13 cellular contexts compared by ENCODE assay signal in genomic region chr16:50308237-50308965, GRCh38. TPM values are rescaled to one million over a fixed set of nuclear protein-coding genes. Genes with fewer than 3 reads are reported as not detected.
DNase-seq lines count a peak whose midpoint lies in the region; ATAC-seq, FAIRE-seq and TF ChIP-seq lines count a peak whose summit lies in the region.
"Had no signal": no experiment of that assay in that cellular context is flagged by ENCODE, and none has a peak within 500 bp of the region (broad histone marks: within the 10 kb centered on the region; RNA-seq: fewer than 3 reads in every experiment).

No MANE protein-coding gene starts in this region.

- TF ChIP-seq CTCF in SK-N-SH (IDR thresholded peaks at IDR 0.05): no peak
- no peak for TF ChIP-seq CTCF in K562 (IDR thresholded peaks at IDR 0.05 in 2 of 3, conservative IDR thresholded peaks at IDR 0.05 in 1 of 3; ENCODE audit: insufficient read depth in 2 of 3, low read depth in 1 of 3, low read length in 3 of 3)
- TF ChIP-seq CTCF in osteoblast (IDR thresholded peaks at IDR 0.05; ENCODE audit: extremely low read depth, low read depth, low read length): no peak

- no peak for TF ChIP-seq POLR2A in K562 (conservative IDR thresholded peaks at IDR 0.05)

- H3K9me3 ChIP-seq in SK-N-SH (no peaks in the 10 kb centered on the region), K562 (replicated peaks; ENCODE audit: control insufficient read depth, insufficient read depth, low read depth, low read length) (no peaks in the 10 kb centered on the region), osteoblast (ENCODE audit: low read depth, low read length) (no peaks in the 10 kb centered on the region)

- TF ChIP-seq RAD21 in SK-N-SH (IDR thresholded peaks at IDR 0.05; ENCODE audit: low read length) (no peak), K562 (CRISPR knock-in tag; conservative IDR thresholded peaks at IDR 0.05 in 1 of 2, IDR thresholded peaks at IDR 0.05 in 1 of 2) (no peak)

- in situ Hi-C loops in K562 (cut with MboI): no loop called here

- no peak for TF ChIP-seq EP300 in SK-N-SH (IDR thresholded peaks at IDR 0.05; ENCODE audit: borderline replicate concordance in 1 of 2, low read depth in 1 of 2, low read length in 1 of 2)
- no peak for TF ChIP-seq EP300 in K562 (IDR thresholded peaks at IDR 0.05; ENCODE audit: low read length)

- no peak overlapping the region for H3K9ac ChIP-seq in SK-N-SH
- peak overlapping the region in 1 of 2 experiments; percentile 35; a peak in 1 of 4 replicates for H3K9ac ChIP-seq in K562 (ENCODE audit: insufficient read depth in 1 of 2, low read depth in 2 of 2, low read length in 2 of 2)

- no peak for FAIRE-seq in K562 (lab: Jason Lieb, UNC)
- FAIRE-seq: keratinocyte had no signal

- H3K4me1 ChIP-seq in SK-N-SH (ENCODE audit: control insufficient read depth in 1 of 2, insufficient read depth in 2 of 2, low read depth in 1 of 2, low read length in 1 of 2): peaks cover 0 to 23% of the 10 kb centered on the region in 2 experiments; a peak in 1 of 4 replicates
- peaks cover 0 to 37% of the 10 kb centered on the region in 2 experiments; a peak in 2 of 5 replicates for H3K4me1 ChIP-seq in K562 (replicated peaks in 1 of 2; ENCODE audit: control insufficient read depth in 2 of 2, insufficient read depth in 2 of 2, low read length in 2 of 2)
- peaks cover 25% of the 10 kb centered on the region for H3K4me1 ChIP-seq in osteoblast (ENCODE audit: insufficient read depth, low read length)

- no peaks in the 10 kb centered on the region for H3F3A ChIP-seq in SK-N-SH (replicated peaks; ENCODE audit: insufficient read depth)

- no peak overlapping the region for H2AFZ ChIP-seq in SK-N-SH (ENCODE audit: low read depth)
- no peak overlapping the region for H2AFZ ChIP-seq in K562 (ENCODE audit: low read depth, low read length)
- no peak overlapping the region for H2AFZ ChIP-seq in osteoblast (ENCODE audit: low read length)

- POLR2A ChIA-PET in SK-N-SH (lab: Yijun Ruan, JAX): no interaction called here
- POLR2A ChIA-PET in K562 (lab: Yijun Ruan, JAX): interaction anchor here (0.8 kb wide), 1 partner anchor 29 kb away, joined by 4 read pairs; no protein-coding TSS in a partner anchor

- H3K4me3 ChIP-seq in SK-N-SH (ENCODE audit: low read depth in 2 of 2, low read length in 1 of 2): no peak overlapping the region
- no peak overlapping the region for H3K4me3 ChIP-seq in K562
- no peak overlapping the region for H3K4me3 ChIP-seq in osteoblast (ENCODE audit: insufficient read depth, low read length)

- DNase-seq in SK-N-SH: peak; percentile 22
- DNase-seq in D341Med (ENCODE audit: low spot score): peak; percentile 32
- DNase-seq in K562 (ENCODE audit: extremely low read depth in 1 of 4, low spot score in 3 of 4): no peak
- DNase-seq in osteoblast (ENCODE audit: insufficient read length, low spot score, missing footprints): peak; percentile 54
- DNase-seq in NCI-H446 treated with DMSO at 0.1 percent for 48 hours (lab: John Stamatoyannopoulos, UW): no peak
- DNase-seq in inferior parietal cortex (ENCODE audit: extremely low spot score): no peak
- no peak for DNase-seq in H4 (ENCODE audit: low spot score)
- DNase-seq: GF-D8, MM.1S, naive B cell had no signal

- H4K20me1 ChIP-seq in SK-N-SH (ENCODE audit: insufficient read depth) (no peaks in the 10 kb centered on the region), K562 (replicated peaks; ENCODE audit: control insufficient read depth, insufficient read depth, low read length) (no peaks in the 10 kb centered on the region; the same call in 1 of the 2 replicates), osteoblast (ENCODE audit: insufficient read depth, low read length) (peaks cover 2% of the 10 kb centered on the region)

- intact Hi-C loops in K562 (cut with micrococcal nuclease): no loop called here

- H3K4me2 ChIP-seq in SK-N-SH (no peak overlapping the region), K562 (ENCODE audit: insufficient read depth, low read length) (no peak overlapping the region), osteoblast (ENCODE audit: insufficient read depth, low read length) (no peak overlapping the region)

- H3K27ac ChIP-seq in SK-N-SH (ENCODE audit: low read depth in 2 of 2, low read length in 1 of 2) (peak overlapping the region in 1 of 2 experiments; percentile 84; a peak in 2 of 4 replicates), K562 (ENCODE audit: extremely low read depth, low read depth, low read length) (no peak overlapping the region), osteoblast (ENCODE audit: low read depth, low read length) (no peak overlapping the region)
- H3K27ac ChIP-seq: 22Rv1 had no signal

- no peaks in the 10 kb centered on the region for H3K27me3 ChIP-seq in SK-N-SH (ENCODE audit: insufficient read depth)
- H3K27me3 ChIP-seq in K562 (ENCODE audit: control insufficient read depth in 2 of 2, insufficient read depth in 2 of 2, low read length in 2 of 2): no peaks in the 10 kb centered on the region
- no peaks in the 10 kb centered on the region for H3K27me3 ChIP-seq in osteoblast (ENCODE audit: insufficient read depth, low read length)

- H3K36me3 ChIP-seq in SK-N-SH (replicated peaks in 1 of 2; ENCODE audit: control insufficient read depth in 1 of 2, insufficient read depth in 2 of 2, low read length in 1 of 2) (peaks cover 8 to 10% of the 10 kb centered on the region in 2 experiments), K562 (ENCODE audit: control insufficient read depth, insufficient read depth, low read length) (peaks cover 93% of the 10 kb centered on the region; the same call in 2 of the 3 replicates), osteoblast (ENCODE audit: insufficient read depth, low read length) (peaks cover 30% of the 10 kb centered on the region)

- CTCF ChIA-PET in SK-N-SH (lab: Yijun Ruan, JAX) (interaction anchor here (0.7 to 2.0 kb wide), 6 partner anchors 7 to 356 kb away, joined by 3 to 7 read pairs (median 4); partner anchors contain the start of gene CNEP1R1), K562 (lab: Yijun Ruan, JAX; ENCODE audit: low intra/inter-chr PET ratio) (no interaction called here)

- H3K79me2 ChIP-seq in SK-N-SH (ENCODE audit: insufficient read depth) (no peaks in the 10 kb centered on the region), K562 (ENCODE audit: control insufficient read depth, insufficient read depth, low read length) (no peaks in the 10 kb centered on the region), osteoblast (ENCODE audit: insufficient read depth, low read length) (no peaks in the 10 kb centered on the region)

- no peak for ATAC-seq in SK-N-SH treated with all-trans-retinoic acid at 6 μM for 48 hours
- ATAC-seq in K562: no peak

- WGBS in SK-N-SH (ENCODE audit: low lambda C conversion rate): no CpG with 5 or more reads among the region's 18 CpGs
- WGBS in K562 (ENCODE audit: insufficient coverage, low coverage, missing lambda C conversion rate): 90% methylated on average over 14 of the region's 18 CpGs

- no peaks in the 10 kb centered on the region for H3K9me2 ChIP-seq in SK-N-SH

- H3K9me1 ChIP-seq in K562 (ENCODE audit: control insufficient read depth, insufficient read depth, low read length): peaks cover 2% of the 10 kb centered on the region

- no TSS peak for BruUV-seq in K562 (replicated peaks; lab: Mats Ljungman, UMichigan)

TF ChIP-seq in SK-N-SH, 30 proteins besides CTCF, POLR2A, EP300 and RAD21 (continues in another document):
- TF ChIP-seq FOXM1 (IDR thresholded peaks at IDR 0.05; ENCODE audit: low read depth): no peak

TF ChIP-seq in SK-N-SH treated with all-trans-retinoic acid at 6 μM for 48 hours, 23 proteins besides CTCF, POLR2A, EP300 and RAD21 (continues in another document):
- TF ChIP-seq ZC3H10 (CRISPR knock-in tag; IDR thresholded peaks at IDR 0.05): no peak

TF ChIP-seq in K562, 482 proteins besides CTCF, POLR2A, EP300 and RAD21:
- TF ChIP-seq POLR2H (tag; IDR thresholded peaks at IDR 0.05; ENCODE audit: low read depth) (no peak), RBM22 (IDR thresholded peaks at IDR 0.05; ENCODE audit: low read depth, low read length, poor library complexity, severe bottlenecking) (peak; percentile 72), POLR2G (IDR thresholded peaks at IDR 0.05; ENCODE audit: low read depth, low read length) (peak; percentile 65)

RNA-seq across cellular contexts. Expression of gene ADCY7, which starts 42.0 kb away (rescaled TPM):
- polyA plus RNA-seq in SK-N-SH (2012; rRNA removed) (13.8 and 14.3 TPM in 2 replicates), K562 (2011; rRNA removed) (28.6 and 31.0 TPM in 2 replicates), K562 (2014; fragmentation: Illumina TruSeq; extraction: Trizol) (26.4 and 37.3 TPM in 2 replicates), K562 (2014; fragmentation: Nextera tagmentation; extraction: Ambion mirVana) (1 to 10 TPM; 2.3 to 2.4 TPM), K562 (2014; rRNA removed) (49.4 and 64.0 TPM in 2 replicates)
- polyA plus RNA-seq in SK-N-SH (2012; cell fraction: cytosol; rRNA removed): 6.6 and 11.7 TPM in 2 replicates
- polyA plus RNA-seq in SK-N-SH (2012; cell fraction: nucleus; rRNA removed): 24.3 and 32.0 TPM in 2 replicates
- 155 and 371 TPM in 2 replicates for total RNA-seq in K562 (2011; cell fraction: chromatin; rRNA removed; ENCODE audit: low replicate concordance)
- total RNA-seq in K562 (2011; cell fraction: nucleolus; rRNA removed): 245 and 277 TPM in 2 replicates
- total RNA-seq in K562 (2011; cell fraction: nucleoplasm; rRNA removed): 151 and 184 TPM in 2 replicates
- total RNA-seq in K562 (2014; rRNA removed) (59.0 and 73.5 TPM in 2 replicates), K562 (2014; rRNA removed; fragmentation: Illumina TruSeq; extraction: Trizol) (15.9 and 19.0 TPM in 2 replicates), K562 (2015; rRNA removed; fragmentation: Illumina TruSeq; extraction: Trizol) (28.6 and 29.9 TPM in 2 replicates), K562 (2021) (104 and 108 TPM in 2 replicates), osteoblast (49.5 and 51.0 TPM in 2 replicates)
- polyA plus RNA-seq in K562 (2011; cell fraction: cytosol; rRNA removed): 19.2 and 48.3 TPM in 2 replicates
- polyA plus RNA-seq in K562 (2011; cell fraction: nucleus; rRNA removed): 193 and 347 TPM in 2 replicates
- polyA plus RNA-seq in K562 (2012): 53.4 and 59.6 TPM in 2 replicates
- polyA minus RNA-seq in K562 (2011; rRNA and poly(A)+ RNA removed): 27.7 and 54.0 TPM in 2 replicates
- 42.4 and 51.4 TPM in 2 replicates for polyA minus RNA-seq in K562 (2011; cell fraction: cytosol; rRNA and poly(A)+ RNA removed)
- polyA minus RNA-seq in K562 (2011; cell fraction: nucleus; rRNA and poly(A)+ RNA removed): 109 TPM in 2 replicates
- 28.8 and 41.6 TPM in 2 replicates for total RNA-seq in H4 (2014; rRNA removed; shearing (Covaris generic))

Comparison
In these comparisons a context has a peak if more than half of its experiments do, and no peak if none do; other contexts are left out.
1. DNase-seq: peak in SK-N-SH (single experiment), D341Med (single experiment) and osteoblast (single experiment); none in K562 (0 of 4), NCI-H446 treated with DMSO at 0.1 percent for 48 hours (single experiment), inferior parietal cortex (single experiment) and H4 (single experiment).